ENCODE assay signal across 11 cellular contexts in the genomic region with DNA sequence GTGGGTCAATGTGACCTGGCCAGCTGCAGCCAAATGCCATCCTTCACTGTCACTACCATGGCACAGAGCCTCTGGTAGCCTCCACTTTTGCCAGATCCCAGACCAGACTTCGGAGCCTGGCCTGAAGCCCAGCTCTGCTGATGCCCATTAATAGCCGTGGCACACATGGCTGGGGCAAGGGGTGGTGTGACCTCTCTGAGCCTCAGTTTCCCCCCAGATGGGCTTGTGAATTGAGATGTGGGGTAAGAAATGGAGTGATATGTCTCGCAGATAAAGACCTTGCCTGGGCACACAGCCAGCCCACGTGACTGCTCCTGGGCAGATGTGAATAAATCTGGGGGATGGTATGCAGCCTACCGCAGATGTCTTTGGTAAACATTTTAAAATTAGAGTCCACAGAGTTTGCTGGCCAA. TPM values are rescaled to one million over a fixed set of nuclear protein-coding genes. Genes with fewer than 3 reads are reported as not detected.
DNase-seq lines count a peak whose midpoint lies in the region; ATAC-seq and TF ChIP-seq lines count a peak whose summit lies in the region.
"Had no signal": no experiment of that assay in that cellular context is flagged by ENCODE, and none has a peak within 500 bp of the region (broad histone marks: within the 10 kb centered on the region; RNA-seq: fewer than 3 reads in every experiment).

No MANE protein-coding gene starts in this region.

- TF ChIP-seq CTCF in AG04449 (IDR thresholded peaks at IDR 0.05; ENCODE audit: insufficient read depth, low read length, missing control alignments), result no peak
- TF ChIP-seq CTCF in CD4-positive, alpha-beta T cell (IDR thresholded peaks at IDR 0.05), result no peak

- H3K4me1 Mint-ChIP-seq in CD4-positive, alpha-beta T cell (ENCODE audit: low read depth), result peaks cover 83% of the 10 kb centered on the region

- intact Hi-C loops in CD4-positive, alpha-beta T cell (cut with DNase I, micrococcal nuclease), result no loop called here
- intact Hi-C loops in left cardiac atrium (cut with DNase I), result no loop called here

- H3K4me3 Mint-ChIP-seq in CD4-positive, alpha-beta T cell, result peak overlapping the region; percentile 60

- H3K27me3 ChIP-seq in CD4-positive, alpha-beta T cell (ENCODE audit: control insufficient read depth, insufficient read depth, low read length), result no peaks in the 10 kb centered on the region

- POLR2A ChIA-PET in AG04449 (lab: Yijun Ruan, JAX), result no interaction called here
- POLR2A ChIA-PET in CD4-positive, alpha-beta T cell (lab: Charles Lee), result interaction anchor here (1.0 to 2.4 kb wide), 4 partner anchors 9 to 44 kb away, joined by 3 to 12 read pairs (median 8); a partner anchor contains a TSS

- peak; percentile 48 for ATAC-seq in CD4-positive, alpha-beta T cell (ENCODE audit: poor library complexity)
- ATAC-seq in left cardiac atrium (peak; percentile 62 to 70), GM21447 (IDR thresholded peaks at IDR 0.05; ENCODE audit: unreplicated experiment) (no peak)

- CTCF ChIA-PET in AG04449 (lab: Yijun Ruan, JAX), result no interaction called here
- CTCF ChIA-PET in CD4-positive, alpha-beta T cell (lab: Charles Lee), result interaction anchor here (0.7 kb wide), 1 partner anchor 58 kb away, joined by 4 read pairs; no protein-coding TSS in a partner anchor

- no peak overlapping the region for H3K4me3 ChIP-seq in AG04449 (ENCODE audit: low read depth, low read length)

- H3K27ac ChIP-seq in CD4-positive, alpha-beta T cell (ENCODE audit: low read depth, low read length), result peak overlapping the region; percentile 9

- peaks cover 91% of the 10 kb centered on the region for H3K36me3 Mint-ChIP-seq in CD4-positive, alpha-beta T cell (ENCODE audit: low read depth)

- peak overlapping the region; percentile 80 for H3K27ac Mint-ChIP-seq in CD4-positive, alpha-beta T cell

- no peaks in the 10 kb centered on the region for H3K9me3 ChIP-seq in CD4-positive, alpha-beta T cell (ENCODE audit: control insufficient read depth, low read length)

- H3K9me3 Mint-ChIP-seq in CD4-positive, alpha-beta T cell, result no peaks in the 10 kb centered on the region

- H3K27me3 Mint-ChIP-seq in CD4-positive, alpha-beta T cell, result no peaks in the 10 kb centered on the region

- DNase-seq in AG04449 (ENCODE audit: low read depth, low spot score) (peak; percentile 4), RPMI7951 (ENCODE audit: low read depth) (peak; percentile 54), left cardiac atrium (no peak), hippocampal formation (lab: John Stamatoyannopoulos, UW) (no peak), LoVo (ENCODE audit: low spot score) (no peak), GM19240 (ENCODE audit: insufficient read length, low spot score) (no peak)
- peak in 3 of 10 experiments; percentile 50 to 70 (median 58) for DNase-seq in CD4-positive, alpha-beta T cell
- DNase-seq: effector CD8-positive, alpha-beta T cell; NCI-H1694 treated with DMSO at 0.1 percent for 48 hours; retina had no signal

RNA-seq across cellular contexts. Expression of a gene that starts 13.9 kb away (rescaled TPM):
- 10 to 100 TPM; 33.9 to 35.6 TPM for total RNA-seq in CD4-positive, alpha-beta T cell
- total RNA-seq in RPMI7951 (2014; rRNA removed; shearing (Covaris generic)), result 0.72 TPM in 1 of 2 replicates, not detected in the other
- 1 to 10 TPM; 1.6 to 2.4 TPM for total RNA-seq in left cardiac atrium

RNA-seq across cellular contexts. Expression of a gene that starts 23.6 kb away (rescaled TPM):
- total RNA-seq in CD4-positive, alpha-beta T cell, result 10 to 100 TPM; 38.8 to 39.2 TPM
- 179 and 201 TPM in 2 replicates for total RNA-seq in RPMI7951 (2014; rRNA removed; shearing (Covaris generic))
- 10 to 100 TPM; 20.2 to 26.3 TPM for total RNA-seq in left cardiac atrium

Comparison
In these comparisons a context has a peak if more than half of its experiments do, and no peak if none do; other contexts are left out.
1. DNase-seq: peak in AG04449 (single experiment) and RPMI7951 (single experiment); none in left cardiac atrium (single experiment), hippocampal formation (0 of 2), LoVo (single experiment) and GM19240 (single experiment).
2. RNA of a gene that starts 13.9 kb away (total RNA-seq): 33.9 to 35.6 TPM in CD4-positive, alpha-beta T cell; 1.6 to 2.4 TPM in left cardiac atrium and 0.72 TPM in RPMI7951; every median in the first group is over 10 times any median in the second.